9 cellular contexts compared by ENCODE assay signal in genomic region chr1:7827134-7827955, GRCh38. TPM values are rescaled to one million over a fixed set of nuclear protein-coding genes. Genes with fewer than 3 reads are reported as not detected.
DNase-seq lines count a peak whose midpoint lies in the region; ATAC-seq and TF ChIP-seq lines count a peak whose summit lies in the region.
"Had no signal": no experiment of that assay in that cellular context is flagged by ENCODE, and none has a peak within 500 bp of the region (broad histone marks: within the 10 kb centered on the region; RNA-seq: fewer than 3 reads in every experiment).

No MANE protein-coding gene starts in this region.

- H3K27ac ChIP-seq in CD4-positive, alpha-beta T cell (ENCODE audit: low read depth, low read length): no peak overlapping the region

- H3K4me3 ChIP-seq in astrocyte of the spinal cord (ENCODE audit: low read depth, low read length): peak overlapping the region; percentile 37

- no peaks in the 10 kb centered on the region for H3K27me3 ChIP-seq in CD4-positive, alpha-beta T cell (ENCODE audit: control insufficient read depth, insufficient read depth, low read length)

- peak overlapping the region; percentile 81 for H3K27ac Mint-ChIP-seq in CD4-positive, alpha-beta T cell
- peak overlapping the region; percentile 94 for H3K27ac Mint-ChIP-seq in T-helper 1 cell treated with Interleukin-12 subunit alpha and Interleukin-12 subunit beta and Interleukin-4 antibody, amounts not matched to agents 30 μg/mL and 1 μg/mL, for 36 hours

- POLR2A ChIA-PET in CD4-positive, alpha-beta T cell (lab: Charles Lee): interaction anchor here (1.0 kb wide), 1 partner anchor 134 kb away, joined by 3 read pairs; the partner anchor contains the start of gene PARK7

- no peaks in the 10 kb centered on the region for H3K9me3 ChIP-seq in CD4-positive, alpha-beta T cell (ENCODE audit: control insufficient read depth, low read length)

- H3K9me3 Mint-ChIP-seq in CD4-positive, alpha-beta T cell: no peaks in the 10 kb centered on the region
- H3K9me3 Mint-ChIP-seq in T-helper 1 cell treated with Interleukin-12 subunit alpha and Interleukin-12 subunit beta and Interleukin-4 antibody, amounts not matched to agents 30 μg/mL and 1 μg/mL, for 36 hours: no peaks in the 10 kb centered on the region

- no peak for TF ChIP-seq CTCF in CD4-positive, alpha-beta T cell (IDR thresholded peaks at IDR 0.05)
- no peak for TF ChIP-seq CTCF in astrocyte of the spinal cord (IDR thresholded peaks at IDR 0.05; ENCODE audit: low read depth, low read length)

- peak overlapping the region; percentile 88 for H3K4me3 Mint-ChIP-seq in CD4-positive, alpha-beta T cell
- peak overlapping the region; percentile 91 for H3K4me3 Mint-ChIP-seq in T-helper 1 cell treated with Interleukin-12 subunit alpha and Interleukin-12 subunit beta and Interleukin-4 antibody, amounts not matched to agents 30 μg/mL and 1 μg/mL, for 36 hours

- no peaks in the 10 kb centered on the region for H3K27me3 Mint-ChIP-seq in CD4-positive, alpha-beta T cell
- H3K27me3 Mint-ChIP-seq in T-helper 1 cell treated with Interleukin-12 subunit alpha and Interleukin-12 subunit beta and Interleukin-4 antibody, amounts not matched to agents 30 μg/mL and 1 μg/mL, for 36 hours (ENCODE audit: low read depth): no peaks in the 10 kb centered on the region

- CTCF ChIA-PET in CD4-positive, alpha-beta T cell (lab: Charles Lee): no interaction called here

- peaks cover 55% of the 10 kb centered on the region for H3K36me3 Mint-ChIP-seq in CD4-positive, alpha-beta T cell (ENCODE audit: low read depth)
- H3K36me3 Mint-ChIP-seq in T-helper 1 cell treated with Interleukin-12 subunit alpha and Interleukin-12 subunit beta and Interleukin-4 antibody, amounts not matched to agents 30 μg/mL and 1 μg/mL, for 36 hours (ENCODE audit: low read depth): peaks cover 6% of the 10 kb centered on the region

- intact Hi-C loops in CD4-positive, alpha-beta T cell (cut with DNase I, micrococcal nuclease): no loop called here
- intact Hi-C loops in sciatic nerve (cut with DNase I): no loop called here

- in situ Hi-C loops in astrocyte of the spinal cord (cut with HindIII; ENCODE audit: low sequenced_read_pairs): no loop called here

- peak; percentile 5 to 45 (median 18) for DNase-seq in CD4-positive, alpha-beta T cell
- DNase-seq in astrocyte of the spinal cord (ENCODE audit: low read depth, low spot score): no peak
- DNase-seq in sciatic nerve (ENCODE audit: low spot score): no peak
- DNase-seq in EL: no peak
- no peak for DNase-seq in T-helper 9 cell
- DNase-seq: SHP77 had no signal

- H3K4me1 Mint-ChIP-seq in CD4-positive, alpha-beta T cell (ENCODE audit: low read depth): no peaks in the 10 kb centered on the region
- H3K4me1 Mint-ChIP-seq in T-helper 1 cell treated with Interleukin-12 subunit alpha and Interleukin-12 subunit beta and Interleukin-4 antibody, amounts not matched to agents 30 μg/mL and 1 μg/mL, for 36 hours (ENCODE audit: low read depth): peaks cover 1% of the 10 kb centered on the region

- peak; percentile 43 for ATAC-seq in CD4-positive, alpha-beta T cell (ENCODE audit: poor library complexity)
- peak; percentile 67 for ATAC-seq in sciatic nerve
- ATAC-seq in GM19328 (IDR thresholded peaks at IDR 0.05; ENCODE audit: unreplicated experiment): no peak
- ATAC-seq in HG03108 (IDR thresholded peaks at IDR 0.05; ENCODE audit: unreplicated experiment): no peak

RNA-seq across cellular contexts. Expression of gene UTS2, which starts 25.5 kb away (rescaled TPM):
- not detected for total RNA-seq in CD4-positive, alpha-beta T cell
- total RNA-seq in sciatic nerve: not detected

RNA-seq across cellular contexts. Expression of gene PER3, which starts 43.3 kb away (rescaled TPM):
- total RNA-seq in CD4-positive, alpha-beta T cell: 10 to 100 TPM; 10.1 to 11.4 TPM
- 72.0 TPM for total RNA-seq in sciatic nerve

RNA-seq across cellular contexts. Expression of gene VAMP3, which starts 56.2 kb away (rescaled TPM):
- 10 to 100 TPM; 76.9 to 87.7 TPM for total RNA-seq in CD4-positive, alpha-beta T cell
- 143 TPM for total RNA-seq in sciatic nerve

Comparison
In these comparisons a context has a peak if more than half of its experiments do, and no peak if none do; other contexts are left out.
1. ATAC-seq: peak in CD4-positive, alpha-beta T cell (single experiment) and sciatic nerve (single experiment); none in GM19328 (single experiment) and HG03108 (single experiment).
2. DNase-seq: peak in CD4-positive, alpha-beta T cell (10 of 10); none in astrocyte of the spinal cord (single experiment), sciatic nerve (single experiment), EL (single experiment) and T-helper 9 cell (single experiment).